8 cellular contexts compared by ENCODE assay signal in the genomic region with DNA sequence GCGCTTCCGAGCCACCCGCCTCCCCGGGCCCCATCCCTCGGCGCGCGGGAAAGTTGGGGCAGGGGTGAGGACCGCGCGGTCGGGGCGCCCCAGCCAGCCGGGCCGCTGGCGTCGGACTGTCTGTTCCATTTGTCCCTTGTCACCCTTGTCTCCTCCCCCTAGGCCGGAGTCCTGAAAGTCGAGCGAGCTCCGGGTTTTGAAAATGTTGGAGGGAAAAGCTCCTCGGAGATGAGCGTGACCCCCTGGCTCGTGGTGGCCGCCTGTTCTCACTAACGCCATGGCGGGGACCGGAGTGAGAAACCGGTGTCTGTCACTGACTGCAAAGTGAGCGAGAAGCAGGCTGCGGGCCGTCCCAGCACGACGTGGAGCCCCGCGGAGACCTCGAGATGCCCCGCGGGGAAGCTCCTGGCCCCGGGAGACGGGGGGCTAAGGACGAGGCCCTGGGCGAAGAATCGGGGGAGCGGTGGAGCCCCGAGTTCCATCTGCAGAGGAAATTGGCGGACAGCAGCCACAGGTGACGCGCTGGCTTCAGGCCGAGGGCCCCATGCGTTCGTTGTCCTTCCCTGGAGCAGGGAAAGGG. TPM values are rescaled to one million over a fixed set of nuclear protein-coding genes. Genes with fewer than 3 reads are reported as not detected.
DNase-seq lines count a peak whose midpoint lies in the region; ATAC-seq and TF ChIP-seq lines count a peak whose summit lies in the region.

No MANE protein-coding gene starts in this region.

- ATAC-seq in activated B cell treated with CpG ODN at 0.5 μM for 24 hours (ENCODE audit: low read depth) (no peak), left ventricle myocardium superior (peak; percentile 14), HG02763 (IDR thresholded peaks at IDR 0.05; ENCODE audit: unreplicated experiment) (no peak)

- intact Hi-C loops in activated B cell treated with CpG ODN at 0.5 μM for 24 hours (cut with micrococcal nuclease) (loop anchor here (5.0 to 10.0 kb wide), 4 partner anchors 178 to 1170 kb away; partner anchors contain the start of genes ENO1, ERRFI1, PARK7 and PHF13), left ventricle myocardium superior (cut with micrococcal nuclease) (no loop called here)

- H3K27ac Mint-ChIP-seq in activated B cell treated with CpG ODN at 0.5 μM for 24 hours: no peak overlapping the region

- peak overlapping the region; percentile 32 for H3K4me3 Mint-ChIP-seq in activated B cell treated with CpG ODN at 0.5 μM for 24 hours

- no peaks in the 10 kb centered on the region for H3K27me3 Mint-ChIP-seq in activated B cell treated with CpG ODN at 0.5 μM for 24 hours

- CTCF ChIA-PET in activated B cell treated with CpG ODN at 0.5 μM for 24 hours (lab: Charles Lee): no interaction called here

- H3K9me3 Mint-ChIP-seq in activated B cell treated with CpG ODN at 0.5 μM for 24 hours: no peaks in the 10 kb centered on the region

- H3K4me3 ChIP-seq in GM12865 (ENCODE audit: low read depth, low read length): peak overlapping the region; percentile 21; the same call in 1 of the 2 replicates
- peak overlapping the region; percentile 40 for H3K4me3 ChIP-seq in skeletal muscle cell (ENCODE audit: low read depth, low read length)

- TF ChIP-seq CTCF in GM12865 (IDR thresholded peaks at IDR 0.05; ENCODE audit: insufficient read depth, low read depth, low read length, missing control alignments) (no peak), activated B cell treated with CpG ODN at 0.5 μM for 24 hours (IDR thresholded peaks at IDR 0.05) (no peak)

- H3K4me1 Mint-ChIP-seq in activated B cell treated with CpG ODN at 0.5 μM for 24 hours: peaks cover 26% of the 10 kb centered on the region

- DNase-seq in GM12865 (ENCODE audit: low read depth): peak; percentile 13
- DNase-seq in activated B cell treated with CpG ODN at 0.5 μM for 24 hours: no peak
- no peak for DNase-seq in left ventricle myocardium superior
- no peak for DNase-seq in skeletal muscle cell (ENCODE audit: low read depth)
- DNase-seq in NCI-H1694 (lab: John Stamatoyannopoulos, UW): no peak
- DNase-seq in NCI-H146 treated with DMSO at 0.1 percent for 48 hours (lab: John Stamatoyannopoulos, UW; ENCODE audit: unreplicated experiment): no peak
- DNase-seq in LoVo (ENCODE audit: low spot score): no peak

- POLR2A ChIA-PET in activated B cell treated with CpG ODN at 0.5 μM for 24 hours (lab: Charles Lee): no interaction called here

- peaks cover 20% of the 10 kb centered on the region for H3K36me3 Mint-ChIP-seq in activated B cell treated with CpG ODN at 0.5 μM for 24 hours (ENCODE audit: low read depth)

RNA-seq across cellular contexts. Expression of gene PER3, which starts 0.5 kb away (rescaled TPM):
- 2.7 and 3.3 TPM in 2 replicates for total RNA-seq in activated B cell treated with CpG ODN at 0.5 μM for 24 hours
- 20.4 TPM for total RNA-seq in left ventricle myocardium superior

RNA-seq across cellular contexts. Expression of gene VAMP3, which starts 13.5 kb away (rescaled TPM):
- total RNA-seq in activated B cell treated with CpG ODN at 0.5 μM for 24 hours (20.7 and 31.8 TPM in 2 replicates), left ventricle myocardium superior (64.7 TPM)
